ENCODE assay signal across 8 cellular contexts in genomic region chr6:125314019-125314581, GRCh38. TPM values are rescaled to one million over a fixed set of nuclear protein-coding genes. Genes with fewer than 3 reads are reported as not detected.
DNase-seq lines count a peak whose midpoint lies in the region; ATAC-seq lines count a peak whose summit lies in the region.

No MANE protein-coding gene starts in this region.

- H3K27ac Mint-ChIP-seq in activated CD8-positive, alpha-beta T cell treated with anti-CD3 and anti-CD28 coated beads, Interleukin-2, amount 10 ng/mL, durations not matched to agents 7 days and 5 days = no peak overlapping the region
- no peak overlapping the region for H3K27ac Mint-ChIP-seq in natural killer cell treated with Interleukin-12 subunit alpha and Interleukin-12 subunit beta and Interleukin-15 and Interleukin-18, amount 100 ng/mL, for 72 hours

- CTCF ChIA-PET in activated CD8-positive, alpha-beta T cell treated with anti-CD3 and anti-CD28 coated beads, Interleukin-2, amount 10 ng/mL, durations not matched to agents 7 days and 5 days (lab: Charles Lee) = interaction anchor here (0.7 to 5.0 kb wide), 14 partner anchors 9 to 672 kb away, joined by 3 to 60 read pairs (median 4); partner anchors contain the start of genes HEY2, NCOA7 and TRMT11

- H3K27me3 Mint-ChIP-seq in activated CD8-positive, alpha-beta T cell treated with anti-CD3 and anti-CD28 coated beads, Interleukin-2, amount 10 ng/mL, durations not matched to agents 7 days and 5 days (ENCODE audit: low read depth) = peaks cover 11% of the 10 kb centered on the region
- peaks cover 11 to 14% of the 10 kb centered on the region in 2 donors for H3K27me3 Mint-ChIP-seq in natural killer cell treated with Interleukin-12 subunit alpha and Interleukin-12 subunit beta and Interleukin-15 and Interleukin-18, amount 100 ng/mL, for 72 hours

- POLR2A ChIA-PET in activated CD8-positive, alpha-beta T cell treated with anti-CD3 and anti-CD28 coated beads, Interleukin-2, amount 10 ng/mL, durations not matched to agents 7 days and 5 days (lab: Charles Lee) = no interaction called here

- H3K9me3 Mint-ChIP-seq in activated CD8-positive, alpha-beta T cell treated with anti-CD3 and anti-CD28 coated beads, Interleukin-2, amount 10 ng/mL, durations not matched to agents 7 days and 5 days (ENCODE audit: insufficient read depth) = no peaks in the 10 kb centered on the region
- no peaks in the 10 kb centered on the region for H3K9me3 Mint-ChIP-seq in natural killer cell treated with Interleukin-12 subunit alpha and Interleukin-12 subunit beta and Interleukin-15 and Interleukin-18, amount 100 ng/mL, for 72 hours

- DNase-seq in DMS79 (lab: John Stamatoyannopoulos, UW) (peak; percentile 37), NCI-H524 treated with DMSO at 0.1 percent for 48 hours (lab: John Stamatoyannopoulos, UW) (peak; percentile 41), fibroblast of peridontal ligament (ENCODE audit: extremely low read depth) (peak; percentile 82)
- DNase-seq in activated CD8-positive, alpha-beta T cell treated with anti-CD3 and anti-CD28 coated beads, Interleukin-2, amount 10 ng/mL, durations not matched to agents 7 days and 5 days = peak; percentile 58
- DNase-seq in natural killer cell treated with Interleukin-12 subunit alpha and Interleukin-12 subunit beta and Interleukin-15 and Interleukin-18, amount 100 ng/mL, for 72 hours (ENCODE audit: low spot score) = no peak

- H3K4me1 Mint-ChIP-seq in activated CD8-positive, alpha-beta T cell treated with anti-CD3 and anti-CD28 coated beads, Interleukin-2, amount 10 ng/mL, durations not matched to agents 7 days and 5 days (ENCODE audit: low read depth) = no peaks in the 10 kb centered on the region
- H3K4me1 Mint-ChIP-seq in natural killer cell treated with Interleukin-12 subunit alpha and Interleukin-12 subunit beta and Interleukin-15 and Interleukin-18, amount 100 ng/mL, for 72 hours (ENCODE audit: low read depth in 2 of 2) = peaks cover 0 to 2% of the 10 kb centered on the region in 2 donors

- H3K36me3 Mint-ChIP-seq in activated CD8-positive, alpha-beta T cell treated with anti-CD3 and anti-CD28 coated beads, Interleukin-2, amount 10 ng/mL, durations not matched to agents 7 days and 5 days (ENCODE audit: low read depth) = no peaks in the 10 kb centered on the region
- H3K36me3 Mint-ChIP-seq in natural killer cell treated with Interleukin-12 subunit alpha and Interleukin-12 subunit beta and Interleukin-15 and Interleukin-18, amount 100 ng/mL, for 72 hours = no peaks in the 10 kb centered on the region

- H3K4me3 Mint-ChIP-seq in activated CD8-positive, alpha-beta T cell treated with anti-CD3 and anti-CD28 coated beads, Interleukin-2, amount 10 ng/mL, durations not matched to agents 7 days and 5 days = no peak overlapping the region
- no peak overlapping the region for H3K4me3 Mint-ChIP-seq in natural killer cell treated with Interleukin-12 subunit alpha and Interleukin-12 subunit beta and Interleukin-15 and Interleukin-18, amount 100 ng/mL, for 72 hours

- ATAC-seq in GM19397 (IDR thresholded peaks at IDR 0.05; ENCODE audit: unreplicated experiment) (peak; percentile 89), HG03342 (IDR thresholded peaks at IDR 0.05; ENCODE audit: unreplicated experiment) (peak; percentile 78), HG03571 (IDR thresholded peaks at IDR 0.05; ENCODE audit: unreplicated experiment) (no peak)
- peak; percentile 65 for ATAC-seq in activated CD8-positive, alpha-beta T cell treated with anti-CD3 and anti-CD28 coated beads, Interleukin-2, amount 10 ng/mL, durations not matched to agents 7 days and 5 days
- peak; percentile 56 to 59 for ATAC-seq in natural killer cell treated with Interleukin-12 subunit alpha and Interleukin-12 subunit beta and Interleukin-15 and Interleukin-18, amount 100 ng/mL, for 72 hours

RNA-seq across cellular contexts. Expression of gene HDDC2, which starts 12.3 kb away (rescaled TPM):
- total RNA-seq in activated CD8-positive, alpha-beta T cell treated with anti-CD3 and anti-CD28 coated beads, Interleukin-2, amount 10 ng/mL, durations not matched to agents 7 days and 5 days = 10 to 100 TPM; 61.7 to 69.8 TPM
- total RNA-seq in natural killer cell treated with Interleukin-12 subunit alpha and Interleukin-12 subunit beta and Interleukin-15 and Interleukin-18, amount 100 ng/mL, for 72 hours = 10 to 100 TPM; 36.8 to 44.0 TPM
